Comparison of ENCODE assay signal across 14 cellular contexts in genomic region chr6:11111769-11112437, GRCh38. TPM values are rescaled to one million over a fixed set of nuclear protein-coding genes. Genes with fewer than 3 reads are reported as not detected.
DNase-seq lines count a peak whose midpoint lies in the region; ATAC-seq and TF ChIP-seq lines count a peak whose summit lies in the region.
"Had no signal": no experiment of that assay in that cellular context is flagged by ENCODE, and none has a peak within 500 bp of the region (broad histone marks: within the 10 kb centered on the region; RNA-seq: fewer than 3 reads in every experiment).

No MANE protein-coding gene starts in this region.

- H3K9me3 ChIP-seq in colonic mucosa: no peaks in the 10 kb centered on the region
- H3K9me3 ChIP-seq: heart left ventricle, mucosa of descending colon, sigmoid colon had no signal

- H3K9ac ChIP-seq in colonic mucosa (ENCODE audit: low read depth in 2 of 2, low read length in 2 of 2): no peak overlapping the region

- H3K4me1 Mint-ChIP-seq in activated T-cell treated with anti-CD3 and anti-CD28 coated beads, Interleukin-2, amount 50 U/mL, for 72 hours (ENCODE audit: low read depth): peaks cover 37% of the 10 kb centered on the region
- peaks cover 11% of the 10 kb centered on the region for H3K4me1 Mint-ChIP-seq in progenitor cell of endocrine pancreas (ENCODE audit: low read depth)

- TF ChIP-seq CTCF in colonic mucosa (IDR thresholded peaks at IDR 0.05) (no peak), progenitor cell of endocrine pancreas (IDR thresholded peaks at IDR 0.05; ENCODE audit: unreplicated experiment) (no peak)

- intact Hi-C loops in colonic mucosa (cut with DNase I): no loop called here

- H3K27me3 ChIP-seq in colonic mucosa: no peaks in the 10 kb centered on the region
- H3K27me3 ChIP-seq: heart left ventricle, sigmoid colon had no signal

- no peak for ATAC-seq in activated T-cell treated with anti-CD3 and anti-CD28 coated beads, Interleukin-2, amount 50 U/mL, for 72 hours (replicated peaks in 1 of 2)
- no peak for ATAC-seq in HG02588 (IDR thresholded peaks at IDR 0.05; ENCODE audit: unreplicated experiment)
- ATAC-seq: heart left ventricle, mucosa of descending colon had no signal

- no peaks in the 10 kb centered on the region for H3K27me3 Mint-ChIP-seq in activated T-cell treated with anti-CD3 and anti-CD28 coated beads, Interleukin-2, amount 50 U/mL, for 72 hours (ENCODE audit: low read depth)
- no peaks in the 10 kb centered on the region for H3K27me3 Mint-ChIP-seq in progenitor cell of endocrine pancreas

- H3K4me3 Mint-ChIP-seq in activated T-cell treated with anti-CD3 and anti-CD28 coated beads, Interleukin-2, amount 50 U/mL, for 72 hours: peak overlapping the region; percentile 55 to 65
- no peak overlapping the region for H3K4me3 Mint-ChIP-seq in progenitor cell of endocrine pancreas (ENCODE audit: low read depth)

- H3K27ac Mint-ChIP-seq in activated T-cell treated with anti-CD3 and anti-CD28 coated beads, Interleukin-2, amount 50 U/mL, for 72 hours: no peak overlapping the region
- H3K27ac Mint-ChIP-seq in progenitor cell of endocrine pancreas: peak overlapping the region; percentile 62

- no peaks in the 10 kb centered on the region for H3K36me3 Mint-ChIP-seq in activated T-cell treated with anti-CD3 and anti-CD28 coated beads, Interleukin-2, amount 50 U/mL, for 72 hours (ENCODE audit: insufficient read depth in 2 of 2)
- H3K36me3 Mint-ChIP-seq in progenitor cell of endocrine pancreas (ENCODE audit: insufficient read depth): peaks cover 1% of the 10 kb centered on the region

- no peaks in the 10 kb centered on the region for H3K9me3 Mint-ChIP-seq in activated T-cell treated with anti-CD3 and anti-CD28 coated beads, Interleukin-2, amount 50 U/mL, for 72 hours
- no peaks in the 10 kb centered on the region for H3K9me3 Mint-ChIP-seq in progenitor cell of endocrine pancreas (ENCODE audit: low read depth)

- no peak for DNase-seq in activated T-cell treated with anti-CD3 and anti-CD28 coated beads, Interleukin-2, amount 50 U/mL, for 72 hours
- no peak for DNase-seq in activated T-cell treated with anti-CD3 and anti-CD28 coated beads, Interleukin-2, amount 50 U/mL, for 48 hours
- peak; percentile 28 for DNase-seq in SK-N-DZ (ENCODE audit: low spot score)
- DNase-seq in colonic mucosa: peak; percentile 18
- DNase-seq in progenitor cell of endocrine pancreas (ENCODE audit: low spot score, unreplicated experiment): no peak
- DNase-seq in germinal center (ENCODE audit: low spot score): no peak
- DNase-seq in SW 1271 (lab: John Stamatoyannopoulos, UW): no peak
- DNase-seq: heart left ventricle, mucosa of descending colon, NCI-H510A, sigmoid colon had no signal

- H3K36me3 ChIP-seq in colonic mucosa: no peaks in the 10 kb centered on the region
- H3K36me3 ChIP-seq: heart left ventricle, sigmoid colon had no signal

- H3K4me1 ChIP-seq in colonic mucosa: no peaks in the 10 kb centered on the region
- H3K4me1 ChIP-seq: sigmoid colon had no signal

- H3K4me3 ChIP-seq in colonic mucosa: no peak overlapping the region
- H3K4me3 ChIP-seq: heart left ventricle, mucosa of descending colon, sigmoid colon had no signal

- H3K27ac ChIP-seq in colonic mucosa: no peak overlapping the region
- H3K27ac ChIP-seq: heart left ventricle, sigmoid colon had no signal

RNA-seq across cellular contexts. Expression of gene ERVFRD-1, which starts 0.4 kb away (rescaled TPM):
- not detected for total RNA-seq in activated T-cell treated with anti-CD3 and anti-CD28 coated beads, Interleukin-2, amount 50 U/mL, for 72 hours
- polyA plus RNA-seq in SK-N-DZ (2014; cell fraction: cytosol; rRNA removed): not detected in 2 replicates
- polyA plus RNA-seq in SK-N-DZ (2014; cell fraction: nucleus; rRNA removed): 0.05 TPM in 1 of 2 replicates, not detected in the other
- total RNA-seq in colonic mucosa (under 1 TPM in 1 of 2 donors, not detected in 1; 0.10 TPM), progenitor cell of endocrine pancreas (not detected in 2 replicates)
- total RNA-seq: cerebellum, H4 had no signal

RNA-seq across cellular contexts. Expression of gene SMIM13, which starts 18.3 kb away (rescaled TPM):
- 1 to 10 TPM; 9.1 to 9.9 TPM for total RNA-seq in activated T-cell treated with anti-CD3 and anti-CD28 coated beads, Interleukin-2, amount 50 U/mL, for 72 hours
- polyA plus RNA-seq in SK-N-DZ (2014; cell fraction: cytosol; rRNA removed): 8.1 and 8.8 TPM in 2 replicates
- 4.6 and 7.7 TPM in 2 replicates for polyA plus RNA-seq in SK-N-DZ (2014; cell fraction: nucleus; rRNA removed)
- total RNA-seq in colonic mucosa: 1 to 10 TPM; 6.3 to 8.0 TPM
- 10.5 and 11.5 TPM in 2 replicates for total RNA-seq in progenitor cell of endocrine pancreas

Comparison
In these comparisons a context has a peak if more than half of its experiments do, and no peak if none do; other contexts are left out.
1. DNase-seq: peak in SK-N-DZ (single experiment) and colonic mucosa (single experiment); none in activated T-cell treated with anti-CD3 and anti-CD28 coated beads, Interleukin-2, amount 50 U/mL, for 72 hours (0 of 2), activated T-cell treated with anti-CD3 and anti-CD28 coated beads, Interleukin-2, amount 50 U/mL, for 48 hours (0 of 2), progenitor cell of endocrine pancreas (single experiment), germinal center (single experiment) and SW 1271 (0 of 2).